Comparison of ENCODE assay signal across 1 cellular context in the genomic region with DNA sequence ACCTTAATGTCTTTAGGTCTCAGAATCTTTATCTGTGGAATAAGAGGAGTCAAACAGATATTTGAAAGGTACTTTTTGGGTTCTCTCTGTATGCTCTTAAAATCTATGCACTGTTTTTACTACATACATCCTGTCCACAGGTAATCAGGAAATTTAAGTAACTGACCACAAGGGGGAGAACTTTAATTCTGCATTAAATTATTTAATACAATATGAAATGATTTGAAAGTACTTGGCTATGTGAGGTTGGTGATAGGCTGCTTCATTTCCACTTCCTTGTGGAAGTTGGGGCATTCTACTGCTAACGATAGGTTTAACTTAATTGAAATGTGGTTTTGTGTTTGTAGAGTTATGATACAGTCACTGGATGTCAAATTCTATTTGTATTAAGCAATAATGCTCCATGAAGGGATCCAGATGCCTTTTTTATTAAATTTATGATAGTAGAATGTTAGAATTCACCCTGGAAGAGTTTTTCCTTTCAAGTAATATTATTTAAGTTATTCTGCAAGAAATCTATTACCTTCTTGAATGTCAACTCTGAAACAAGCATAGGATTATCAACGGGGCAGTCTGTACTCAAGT.
TF ChIP-seq lines count a peak whose summit lies in the region.

No MANE protein-coding gene starts in this region.

TF ChIP-seq in H1, 55 proteins besides CTCF, POLR2A, EP300 and RAD21 (continued from another document):
- TF ChIP-seq, protein P1, sequence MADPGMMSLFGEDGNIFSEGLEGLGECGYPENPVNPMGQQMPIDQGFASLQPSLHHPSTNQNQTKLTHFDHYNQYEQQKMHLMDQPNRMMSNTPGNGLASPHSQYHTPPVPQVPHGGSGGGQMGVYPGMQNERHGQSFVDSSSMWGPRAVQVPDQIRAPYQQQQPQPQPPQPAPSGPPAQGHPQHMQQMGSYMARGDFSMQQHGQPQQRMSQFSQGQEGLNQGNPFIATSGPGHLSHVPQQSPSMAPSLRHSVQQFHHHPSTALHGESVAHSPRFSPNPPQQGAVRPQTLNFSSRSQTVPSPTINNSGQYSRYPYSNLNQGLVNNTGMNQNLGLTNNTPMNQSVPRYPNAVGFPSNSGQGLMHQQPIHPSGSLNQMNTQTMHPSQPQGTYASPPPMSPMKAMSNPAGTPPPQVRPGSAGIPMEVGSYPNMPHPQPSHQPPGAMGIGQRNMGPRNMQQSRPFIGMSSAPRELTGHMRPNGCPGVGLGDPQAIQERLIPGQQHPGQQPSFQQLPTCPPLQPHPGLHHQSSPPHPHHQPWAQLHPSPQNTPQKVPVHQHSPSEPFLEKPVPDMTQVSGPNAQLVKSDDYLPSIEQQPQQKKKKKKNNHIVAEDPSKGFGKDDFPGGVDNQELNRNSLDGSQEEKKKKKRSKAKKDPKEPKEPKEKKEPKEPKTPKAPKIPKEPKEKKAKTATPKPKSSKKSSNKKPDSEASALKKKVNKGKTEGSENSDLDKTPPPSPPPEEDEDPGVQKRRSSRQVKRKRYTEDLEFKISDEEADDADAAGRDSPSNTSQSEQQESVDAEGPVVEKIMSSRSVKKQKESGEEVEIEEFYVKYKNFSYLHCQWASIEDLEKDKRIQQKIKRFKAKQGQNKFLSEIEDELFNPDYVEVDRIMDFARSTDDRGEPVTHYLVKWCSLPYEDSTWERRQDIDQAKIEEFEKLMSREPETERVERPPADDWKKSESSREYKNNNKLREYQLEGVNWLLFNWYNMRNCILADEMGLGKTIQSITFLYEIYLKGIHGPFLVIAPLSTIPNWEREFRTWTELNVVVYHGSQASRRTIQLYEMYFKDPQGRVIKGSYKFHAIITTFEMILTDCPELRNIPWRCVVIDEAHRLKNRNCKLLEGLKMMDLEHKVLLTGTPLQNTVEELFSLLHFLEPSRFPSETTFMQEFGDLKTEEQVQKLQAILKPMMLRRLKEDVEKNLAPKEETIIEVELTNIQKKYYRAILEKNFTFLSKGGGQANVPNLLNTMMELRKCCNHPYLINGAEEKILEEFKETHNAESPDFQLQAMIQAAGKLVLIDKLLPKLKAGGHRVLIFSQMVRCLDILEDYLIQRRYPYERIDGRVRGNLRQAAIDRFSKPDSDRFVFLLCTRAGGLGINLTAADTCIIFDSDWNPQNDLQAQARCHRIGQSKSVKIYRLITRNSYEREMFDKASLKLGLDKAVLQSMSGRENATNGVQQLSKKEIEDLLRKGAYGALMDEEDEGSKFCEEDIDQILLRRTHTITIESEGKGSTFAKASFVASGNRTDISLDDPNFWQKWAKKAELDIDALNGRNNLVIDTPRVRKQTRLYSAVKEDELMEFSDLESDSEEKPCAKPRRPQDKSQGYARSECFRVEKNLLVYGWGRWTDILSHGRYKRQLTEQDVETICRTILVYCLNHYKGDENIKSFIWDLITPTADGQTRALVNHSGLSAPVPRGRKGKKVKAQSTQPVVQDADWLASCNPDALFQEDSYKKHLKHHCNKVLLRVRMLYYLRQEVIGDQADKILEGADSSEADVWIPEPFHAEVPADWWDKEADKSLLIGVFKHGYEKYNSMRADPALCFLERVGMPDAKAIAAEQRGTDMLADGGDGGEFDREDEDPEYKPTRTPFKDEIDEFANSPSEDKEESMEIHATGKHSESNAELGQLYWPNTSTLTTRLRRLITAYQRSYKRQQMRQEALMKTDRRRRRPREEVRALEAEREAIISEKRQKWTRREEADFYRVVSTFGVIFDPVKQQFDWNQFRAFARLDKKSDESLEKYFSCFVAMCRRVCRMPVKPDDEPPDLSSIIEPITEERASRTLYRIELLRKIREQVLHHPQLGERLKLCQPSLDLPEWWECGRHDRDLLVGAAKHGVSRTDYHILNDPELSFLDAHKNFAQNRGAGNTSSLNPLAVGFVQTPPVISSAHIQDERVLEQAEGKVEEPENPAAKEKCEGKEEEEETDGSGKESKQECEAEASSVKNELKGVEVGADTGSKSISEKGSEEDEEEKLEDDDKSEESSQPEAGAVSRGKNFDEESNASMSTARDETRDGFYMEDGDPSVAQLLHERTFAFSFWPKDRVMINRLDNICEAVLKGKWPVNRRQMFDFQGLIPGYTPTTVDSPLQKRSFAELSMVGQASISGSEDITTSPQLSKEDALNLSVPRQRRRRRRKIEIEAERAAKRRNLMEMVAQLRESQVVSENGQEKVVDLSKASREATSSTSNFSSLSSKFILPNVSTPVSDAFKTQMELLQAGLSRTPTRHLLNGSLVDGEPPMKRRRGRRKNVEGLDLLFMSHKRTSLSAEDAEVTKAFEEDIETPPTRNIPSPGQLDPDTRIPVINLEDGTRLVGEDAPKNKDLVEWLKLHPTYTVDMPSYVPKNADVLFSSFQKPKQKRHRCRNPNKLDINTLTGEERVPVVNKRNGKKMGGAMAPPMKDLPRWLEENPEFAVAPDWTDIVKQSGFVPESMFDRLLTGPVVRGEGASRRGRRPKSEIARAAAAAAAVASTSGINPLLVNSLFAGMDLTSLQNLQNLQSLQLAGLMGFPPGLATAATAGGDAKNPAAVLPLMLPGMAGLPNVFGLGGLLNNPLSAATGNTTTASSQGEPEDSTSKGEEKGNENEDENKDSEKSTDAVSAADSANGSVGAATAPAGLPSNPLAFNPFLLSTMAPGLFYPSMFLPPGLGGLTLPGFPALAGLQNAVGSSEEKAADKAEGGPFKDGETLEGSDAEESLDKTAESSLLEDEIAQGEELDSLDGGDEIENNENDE (IDR thresholded peaks at IDR 0.05; ENCODE audit: insufficient replicate concordance, low read length), result no peak
- TF ChIP-seq GTF2F1 (IDR thresholded peaks at IDR 0.05; ENCODE audit: borderline replicate concordance, low read depth, low read length) (no peak), TAF7 (optimal IDR thresholded peaks at IDR 0.05; ENCODE audit: borderline replicate concordance, low read depth, low read length) (no peak), RNF2 (IDR thresholded peaks at IDR 0.05; ENCODE audit: borderline replicate concordance, low read depth, low read length, missing control alignments, poor library complexity, severe bottlenecking) (no peak), SIN3A (conservative IDR thresholded peaks at IDR 0.05 in 1 of 2, IDR thresholded peaks at IDR 0.05 in 1 of 2; ENCODE audit: low read depth in 1 of 2, low read length in 2 of 2) (no peak), RXRA (IDR thresholded peaks at IDR 0.05; ENCODE audit: insufficient read depth, low read depth, low read length) (no peak), ZNF274 (IDR thresholded peaks at IDR 0.05; ENCODE audit: borderline replicate concordance, extremely low read depth, low read length) (no peak)
